In genomic region chr5:150578781-150579461, GRCh38 we compare ENCODE assay signal across 18 cellular contexts.
DNase-seq lines count a peak whose midpoint lies in the region; ATAC-seq, FAIRE-seq and TF ChIP-seq lines count a peak whose summit lies in the region.
"Had no signal": no experiment of that assay in that cellular context is flagged by ENCODE, and none has a peak within 500 bp of the region (broad histone marks: within the 10 kb centered on the region; RNA-seq: fewer than 3 reads in every experiment).

No MANE protein-coding gene starts in this region.

- H4K8ac ChIP-seq in trophoblast cell (ENCODE audit: low read depth, low read length), result no peak overlapping the region

- in situ Hi-C loops in HAP-1 (cut with MboI; ENCODE audit: low sequenced_read_pairs), result no loop called here

- no peak overlapping the region for H2BK120ac ChIP-seq in trophoblast cell (ENCODE audit: insufficient read depth, low read length, poor library complexity)

- no peak for TF ChIP-seq CTCF in A549 (IDR thresholded peaks at IDR 0.05)

- H3K4ac ChIP-seq in trophoblast cell (ENCODE audit: low read depth, low read length), result no peak overlapping the region

- no peak for ATAC-seq in A549
- ATAC-seq in right cardiac atrium, result no peak
- ATAC-seq in GM21360 (IDR thresholded peaks at IDR 0.05; ENCODE audit: unreplicated experiment), result no peak

- no peak overlapping the region for H2BK5ac ChIP-seq in trophoblast cell (ENCODE audit: low read depth, low read length, poor library complexity)

- CTCF ChIA-PET in A549 (lab: Yijun Ruan, JAX), result interaction anchor here (0.6 to 2.9 kb wide), 8 partner anchors 12 to 147 kb away, joined by 3 to 19 read pairs (median 4); no protein-coding TSS in a partner anchor

- H3K27ac ChIP-seq in A549 (no peak overlapping the region), right cardiac atrium (ENCODE audit: low read length) (no peak overlapping the region), trophoblast cell (ENCODE audit: low read depth, low read length) (no peak overlapping the region)
- H3K27ac ChIP-seq: SJCRH30 had no signal

- peaks cover 6% of the 10 kb centered on the region for H3K79me2 ChIP-seq in trophoblast cell (ENCODE audit: control insufficient read depth, insufficient read depth, low read length, poor library complexity)

- FAIRE-seq in A549 (lab: Jason Lieb, UNC), result no peak
- FAIRE-seq in HTR-8/SVneo (lab: Jason Lieb, UNC), result peak; percentile 48
- FAIRE-seq: H54 had no signal

- POLR2A ChIA-PET in A549 (lab: Yijun Ruan, JAX), result no interaction called here

- DNase-seq in A549 (ENCODE audit: low read depth in 1 of 2, low spot score in 1 of 2) (no peak), HTR-8/SVneo (ENCODE audit: insufficient read length, low spot score) (no peak), right cardiac atrium (peak in 2 of 3 donors; percentile 8 to 36), trophoblast cell (no peak), HAP-1 (ENCODE audit: low spot score in 2 of 2) (no peak), DMS153 (lab: John Stamatoyannopoulos, UW) (no peak)
- DNase-seq: CD4-positive, CD25-positive, alpha-beta regulatory T cell; EL; KBM-7; MV-4-11; NCI-H1417; NCI-H1930; NCI-H2171; NCI-H446 treated with DMSO at 0.1 percent for 48 hours; SJCRH30 had no signal

- peaks cover 37% of the 10 kb centered on the region for H3K79me1 ChIP-seq in trophoblast cell (ENCODE audit: low read length)

- no peaks in the 10 kb centered on the region for H3K27me3 ChIP-seq in right cardiac atrium (ENCODE audit: control insufficient read depth, insufficient read depth)
- H3K27me3 ChIP-seq in trophoblast cell (ENCODE audit: insufficient read depth, low read length), result no peaks in the 10 kb centered on the region
- H3K27me3 ChIP-seq in HAP-1 (ENCODE audit: low read depth), result no peaks in the 10 kb centered on the region; the same call in 1 of the 2 replicates
- H3K27me3 ChIP-seq: SJCRH30 had no signal

- H2AFZ ChIP-seq in trophoblast cell (ENCODE audit: insufficient read depth, low read length, poor library complexity), result no peak overlapping the region

- intact Hi-C loops in right cardiac atrium (cut with DNase I), result no loop called here

- no peak overlapping the region for H2AK5ac ChIP-seq in trophoblast cell (ENCODE audit: low read length)

- no peak for TF ChIP-seq RAD21 in A549 (conservative IDR thresholded peaks at IDR 0.05 in 1 of 2, IDR thresholded peaks at IDR 0.05 in 1 of 2)

- no peak overlapping the region for H3K18ac ChIP-seq in trophoblast cell (ENCODE audit: low read length)

- no peak overlapping the region for H4K12ac ChIP-seq in trophoblast cell (ENCODE audit: low read depth, low read length)

- H3K4me1 ChIP-seq in A549 (peaks cover 4% of the 10 kb centered on the region; the same call in 1 of the 3 replicates), right cardiac atrium (ENCODE audit: control insufficient read depth, insufficient read depth, low read length) (no peaks in the 10 kb centered on the region), trophoblast cell (ENCODE audit: control insufficient read depth in 1 of 2, insufficient read depth in 2 of 2, low read length in 2 of 2) (peaks cover 8 to 10% of the 10 kb centered on the region in 2 experiments), HAP-1 (no peaks in the 10 kb centered on the region)

- WGBS in A549 (ENCODE audit: missing lambda C conversion rate), result 73% methylated on average over 12 of the region's 16 CpGs
- WGBS in right cardiac atrium, result 84% methylated on average over 16 of the region's 16 CpGs
- no CpG with 5 or more reads among the region's 16 CpGs for WGBS in trophoblast cell (ENCODE audit: extremely low coverage, insufficient coverage, insufficient read length)

- H3K9me3 ChIP-seq in A549 (no peaks in the 10 kb centered on the region), right cardiac atrium (ENCODE audit: control insufficient read depth, low read length) (no peaks in the 10 kb centered on the region), trophoblast cell (ENCODE audit: insufficient read depth, low read depth, low read length) (peaks cover 6% of the 10 kb centered on the region), HAP-1 (no peaks in the 10 kb centered on the region)
- H3K9me3 ChIP-seq: Caco-2, SJCRH30 had no signal

- H3K36me3 ChIP-seq in trophoblast cell (ENCODE audit: control insufficient read depth in 1 of 2, insufficient read depth in 2 of 2, low read length in 2 of 2), result no peaks in the 10 kb centered on the region
- no peaks in the 10 kb centered on the region for H3K36me3 ChIP-seq in HAP-1 (replicated peaks)
- H3K36me3 ChIP-seq: SJCRH30 had no signal

- no peak overlapping the region for H3K14ac ChIP-seq in trophoblast cell (ENCODE audit: low read length)

- H3K4me3 ChIP-seq in A549 (no peak overlapping the region), right cardiac atrium (ENCODE audit: low read length) (no peak overlapping the region), trophoblast cell (ENCODE audit: low read depth, low read length) (no peak overlapping the region), HAP-1 (no peak overlapping the region)
- H3K4me3 ChIP-seq: SJCRH30 had no signal

- H4K91ac ChIP-seq in trophoblast cell (ENCODE audit: low read depth, low read length), result peak overlapping the region; percentile 50

- no peak for TF ChIP-seq POLR2A in A549 (IDR thresholded peaks at IDR 0.05; ENCODE audit: low read length)

- no peak overlapping the region for H3K9ac ChIP-seq in trophoblast cell (ENCODE audit: low read length)

- no peak overlapping the region for H3K23ac ChIP-seq in trophoblast cell (ENCODE audit: low read length)

- peak overlapping the region; percentile 42 for H2BK12ac ChIP-seq in trophoblast cell (ENCODE audit: low read length)

- H3K4me2 ChIP-seq in A549 (no peak overlapping the region), trophoblast cell (ENCODE audit: low read length) (no peak overlapping the region)

- TF ChIP-seq EP300 in A549 (IDR thresholded peaks at IDR 0.05), result no peak

TF ChIP-seq in A549, 52 proteins besides CTCF, POLR2A, EP300 and RAD21:
- TF ChIP-seq REST (IDR thresholded peaks at IDR 0.05) (0 out of 2 replicates have a peak, but pooled peaks have one; percentile 16), ZC3H11A (IDR thresholded peaks at IDR 0.05) (no peak), PBX3 (IDR thresholded peaks at IDR 0.05) (no peak)

Comparison
In these comparisons a context has a peak if more than half of its experiments do, and no peak if none do; other contexts are left out.
1. DNase-seq: peak in right cardiac atrium (2 of 3); none in A549 (0 of 2), HTR-8/SVneo (single experiment), trophoblast cell (0 of 2), HAP-1 (0 of 2) and DMS153 (single experiment).